8 cellular contexts compared by ENCODE assay signal in genomic region chr1:2381741-2382620, GRCh38. TPM values are rescaled to one million over a fixed set of nuclear protein-coding genes. Genes with fewer than 3 reads are reported as not detected.
DNase-seq lines count a peak whose midpoint lies in the region; ATAC-seq and TF ChIP-seq lines count a peak whose summit lies in the region.

No MANE protein-coding gene starts in this region.

- no peaks in the 10 kb centered on the region for H3K4me1 Mint-ChIP-seq in activated T-helper 17 cell treated with anti-CD3 and anti-CD28 coated beads, Interleukin-2, amount 50 U/mL, for 72 hours

- no peak overlapping the region for H3K4me3 ChIP-seq in HAP-1
- H3K4me3 ChIP-seq in fibroblast of villous mesenchyme (ENCODE audit: low read depth, low read length): no peak overlapping the region
- no peak overlapping the region for H3K4me3 ChIP-seq in testis

- peaks cover 2% of the 10 kb centered on the region for H3K36me3 ChIP-seq in HAP-1 (replicated peaks)
- no peaks in the 10 kb centered on the region for H3K36me3 ChIP-seq in testis (ENCODE audit: low read depth, missing control alignments)

- no peak for TF ChIP-seq POLR2A in testis (IDR thresholded peaks at IDR 0.05)

- H3K4me1 ChIP-seq in HAP-1 (no peaks in the 10 kb centered on the region), testis (peaks cover 14% of the 10 kb centered on the region)

- H3K36me3 Mint-ChIP-seq in activated T-helper 17 cell treated with anti-CD3 and anti-CD28 coated beads, Interleukin-2, amount 50 U/mL, for 72 hours (ENCODE audit: low read depth): no peaks in the 10 kb centered on the region

- H3K27me3 Mint-ChIP-seq in activated T-helper 17 cell treated with anti-CD3 and anti-CD28 coated beads, Interleukin-2, amount 50 U/mL, for 72 hours: no peaks in the 10 kb centered on the region

- H3K27ac Mint-ChIP-seq in activated T-helper 17 cell treated with anti-CD3 and anti-CD28 coated beads, Interleukin-2, amount 50 U/mL, for 72 hours: no peak overlapping the region

- no peaks in the 10 kb centered on the region for H3K9me3 ChIP-seq in HAP-1
- H3K9me3 ChIP-seq in testis: no peaks in the 10 kb centered on the region

- no peaks in the 10 kb centered on the region for H3K9me3 Mint-ChIP-seq in activated T-helper 17 cell treated with anti-CD3 and anti-CD28 coated beads, Interleukin-2, amount 50 U/mL, for 72 hours

- no peak overlapping the region for H3K27ac ChIP-seq in testis

- 60 to 77% methylated on average over 13 to 28 of the region's 28 CpGs for WGBS in testis, 2 donors

- intact Hi-C loops in testis (cut with DNase I; ENCODE audit: low total_unique reads): loop anchor here (5.0 to 10.0 kb wide), 2 partner anchors 47 to 185 kb away; no protein-coding TSS in a partner anchor

- H3K4me3 Mint-ChIP-seq in activated T-helper 17 cell treated with anti-CD3 and anti-CD28 coated beads, Interleukin-2, amount 50 U/mL, for 72 hours: no peak overlapping the region

- DNase-seq in CMK (ENCODE audit: low read depth): peak; percentile 62
- peak; percentile 42 to 89 for DNase-seq in HAP-1 (ENCODE audit: low spot score in 2 of 2)
- DNase-seq in RPMI7951 (ENCODE audit: low read depth): peak; percentile 72
- DNase-seq in fibroblast of villous mesenchyme (ENCODE audit: low read depth): peak; percentile 82
- peak; percentile 54 for DNase-seq in omental fat pad (ENCODE audit: low spot score)
- DNase-seq in testis: peak; percentile 84

- peak; percentile 98 for ATAC-seq in activated T-helper 17 cell treated with anti-CD3 and anti-CD28 coated beads, Interleukin-2, amount 50 U/mL, for 72 hours (replicated peaks)
- ATAC-seq in omental fat pad (ENCODE audit: low FRiP score): peak; percentile 90
- no peak for ATAC-seq in GM18511 (IDR thresholded peaks at IDR 0.05; ENCODE audit: unreplicated experiment)

- TF ChIP-seq CTCF in fibroblast of villous mesenchyme (IDR thresholded peaks at IDR 0.05; ENCODE audit: insufficient read depth, low read depth, low read length): peak; percentile 88
- TF ChIP-seq CTCF in omental fat pad (IDR thresholded peaks at IDR 0.05): peak in 2 of 3 donors; percentile 81 to 84
- TF ChIP-seq CTCF in testis (IDR thresholded peaks at IDR 0.05): peak; percentile 91 to 96 (median 95)

- H3K27me3 ChIP-seq in HAP-1 (ENCODE audit: low read depth) (no peaks in the 10 kb centered on the region), testis (no peaks in the 10 kb centered on the region)

- in situ Hi-C loops in HAP-1 (cut with MboI; ENCODE audit: low sequenced_read_pairs): no loop called here

RNA-seq across cellular contexts. Expression of gene MORN1, which starts 9.4 kb away (rescaled TPM):
- total RNA-seq in RPMI7951 (2014; rRNA removed; shearing (Covaris generic)): 7.1 and 8.3 TPM in 2 replicates
- 1 to 10 TPM; 4.4 to 5.3 TPM for total RNA-seq in activated T-helper 17 cell treated with anti-CD3 and anti-CD28 coated beads, Interleukin-2, amount 50 U/mL, for 72 hours
- total RNA-seq in fibroblast of villous mesenchyme (6.1 and 9.5 TPM in 2 replicates), omental fat pad (1 to 10 TPM; 4.0 to 9.1 (median 6.4) TPM), testis (10 to 100 TPM; 30.4 to 34.5 TPM)
- 30.9 TPM for polyA plus RNA-seq in testis (ENCODE audit: insufficient read depth, low read depth, low replicate concordance)

RNA-seq across cellular contexts. Expression of gene RER1, which starts 9.7 kb away (rescaled TPM):
- total RNA-seq in RPMI7951 (2014; rRNA removed; shearing (Covaris generic)): 99.8 and 113 TPM in 2 replicates
- total RNA-seq in activated T-helper 17 cell treated with anti-CD3 and anti-CD28 coated beads, Interleukin-2, amount 50 U/mL, for 72 hours: 100 to 1,000 TPM; 120 to 180 TPM
- total RNA-seq in fibroblast of villous mesenchyme: 77.6 and 94.1 TPM in 2 replicates
- 10 to 100 TPM; 59.4 to 91.7 (median 72.7) TPM for total RNA-seq in omental fat pad
- 100 to 1,000 TPM in 1 of 2 donors, 10 to 100 TPM in 1; 89.9 to 104 TPM for total RNA-seq in testis
- 262 TPM for polyA plus RNA-seq in testis (ENCODE audit: insufficient read depth, low read depth, low replicate concordance)

RNA-seq across cellular contexts. Expression of gene PEX10, which starts 30.4 kb away (rescaled TPM):
- total RNA-seq in RPMI7951 (2014; rRNA removed; shearing (Covaris generic)): 23.3 and 27.9 TPM in 2 replicates
- 10 to 100 TPM; 10.0 to 13.1 TPM for total RNA-seq in activated T-helper 17 cell treated with anti-CD3 and anti-CD28 coated beads, Interleukin-2, amount 50 U/mL, for 72 hours
- total RNA-seq in fibroblast of villous mesenchyme (28.9 and 34.1 TPM in 2 replicates), omental fat pad (10 to 100 TPM; 20.8 to 33.3 (median 23.9) TPM), testis (10 to 100 TPM; 50.4 to 52.8 TPM)
- 49.5 TPM for polyA plus RNA-seq in testis (ENCODE audit: insufficient read depth, low read depth, low replicate concordance)
